ENCODE assay signal across 1 cellular context in genomic region chr16:15451098-15451731, GRCh38.
TF ChIP-seq lines count a peak whose summit lies in the region.

No MANE protein-coding gene starts in this region.

TF ChIP-seq in HepG2, 621 proteins besides CTCF, POLR2A, EP300 and RAD21 (continues in another document):
- peak; percentile 20; the same call in 1 of the 2 replicates for TF ChIP-seq TBX2 (CRISPR knock-in tag; IDR thresholded peaks at IDR 0.05; ENCODE audit: borderline replicate concordance)
- no peak for TF ChIP-seq ZBTB39 (CRISPR knock-in tag; IDR thresholded peaks at IDR 0.05)
- no peak for TF ChIP-seq ZNF615 (CRISPR knock-in tag; IDR thresholded peaks at IDR 0.05; ENCODE audit: borderline replicate concordance)
- peak; percentile 36; the same call in 1 of the 2 replicates for TF ChIP-seq CEBPG (CRISPR knock-in tag; IDR thresholded peaks at IDR 0.05)
- no peak for TF ChIP-seq HOXD1 (CRISPR knock-in tag; IDR thresholded peaks at IDR 0.05)
- TF ChIP-seq FOXO4 (CRISPR knock-in tag; conservative IDR thresholded peaks at IDR 0.05), result 0 out of 2 replicates have a peak, but pooled peaks have one; percentile 52
- TF ChIP-seq KMT2A (CRISPR knock-in tag; IDR thresholded peaks at IDR 0.05), result no peak
- 0 out of 2 replicates have a peak, but pooled peaks have one; percentile 15 for TF ChIP-seq PAXIP1 (CRISPR knock-in tag; conservative IDR thresholded peaks at IDR 0.05)
- no peak for TF ChIP-seq GMEB2 (CRISPR knock-in tag; IDR thresholded peaks at IDR 0.05; ENCODE audit: low read depth)
- peak; percentile 45; the same call in 1 of the 2 replicates for TF ChIP-seq ARID4A (CRISPR knock-in tag; IDR thresholded peaks at IDR 0.05; ENCODE audit: borderline replicate concordance)
- no peak for TF ChIP-seq ZNF253 (CRISPR knock-in tag; IDR thresholded peaks at IDR 0.05; ENCODE audit: borderline replicate concordance)
- TF ChIP-seq HMGXB3 (CRISPR knock-in tag; IDR thresholded peaks at IDR 0.05; ENCODE audit: borderline replicate concordance), result no peak
- no peak for TF ChIP-seq ZNF772 (CRISPR knock-in tag; IDR thresholded peaks at IDR 0.05)
- no peak for TF ChIP-seq HDAC2 (CRISPR knock-in tag; IDR thresholded peaks at IDR 0.05)
- peak; percentile 45; the same call in 1 of the 2 replicates for TF ChIP-seq THAP7 (CRISPR knock-in tag; IDR thresholded peaks at IDR 0.05)
- 0 out of 2 replicates have a peak, but pooled peaks have one; percentile 35 for TF ChIP-seq ZSCAN25 (CRISPR knock-in tag; IDR thresholded peaks at IDR 0.05)
- TF ChIP-seq TFE3 (CRISPR knock-in tag; IDR thresholded peaks at IDR 0.05), result no peak
- TF ChIP-seq FOXC1 (CRISPR knock-in tag; IDR thresholded peaks at IDR 0.05; ENCODE audit: borderline replicate concordance), result 0 out of 2 replicates have a peak, but pooled peaks have one; percentile 41
- TF ChIP-seq ZNF460 (CRISPR knock-in tag; IDR thresholded peaks at IDR 0.05; ENCODE audit: borderline replicate concordance), result 0 out of 2 replicates have a peak, but pooled peaks have one; percentile 39
- peak; percentile 34 for TF ChIP-seq SALL1 (CRISPR knock-in tag; IDR thresholded peaks at IDR 0.05)
- TF ChIP-seq ZHX1 (CRISPR knock-in tag; IDR thresholded peaks at IDR 0.05; ENCODE audit: low read depth), result no peak
- no peak for TF ChIP-seq HNRNPUL1 (IDR thresholded peaks at IDR 0.05; ENCODE audit: low read depth, low read length)
- TF ChIP-seq ZNF10 (CRISPR knock-in tag; IDR thresholded peaks at IDR 0.05; ENCODE audit: borderline replicate concordance, low read depth), result no peak
- no peak for TF ChIP-seq PITX1 (CRISPR knock-in tag; IDR thresholded peaks at IDR 0.05)
- TF ChIP-seq ZNF784 (CRISPR knock-in tag; IDR thresholded peaks at IDR 0.05; ENCODE audit: borderline replicate concordance), result 0 out of 2 replicates have a peak, but pooled peaks have one; percentile 50
- no peak for TF ChIP-seq PLRG1 (conservative IDR thresholded peaks at IDR 0.05)
- TF ChIP-seq CEBPB (IDR thresholded peaks at IDR 0.05; ENCODE audit: borderline replicate concordance, low read depth, low read length), result peak; percentile 79
- TF ChIP-seq ZNF263 (CRISPR knock-in tag; IDR thresholded peaks at IDR 0.05), result no peak
- no peak for TF ChIP-seq KLF9 (CRISPR knock-in tag; IDR thresholded peaks at IDR 0.05; ENCODE audit: low read depth)
- TF ChIP-seq MED8 (CRISPR knock-in tag; IDR thresholded peaks at IDR 0.05; ENCODE audit: insufficient replicate concordance), result no peak
